31 cellular contexts compared by ENCODE assay signal in the genomic region with DNA sequence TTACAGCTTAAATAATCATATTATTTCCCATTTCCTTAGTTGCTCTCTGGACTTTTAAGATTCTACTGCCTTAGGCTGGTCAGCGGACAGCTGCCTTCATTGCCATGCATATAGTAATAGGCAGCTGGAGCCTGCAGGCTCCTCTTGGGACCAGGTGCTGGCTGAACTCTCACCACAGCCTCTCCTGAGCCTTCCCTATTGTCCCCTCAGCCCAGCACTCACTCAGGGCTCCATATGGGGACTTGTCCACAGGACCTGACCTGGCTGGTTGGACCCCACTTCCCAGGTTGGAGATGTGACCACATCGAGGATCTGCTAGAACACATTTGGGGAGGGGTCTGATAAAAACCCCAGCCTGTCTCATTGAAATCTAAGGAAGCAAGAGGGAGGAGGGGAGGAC.
"Had no signal": no experiment of that assay in that cellular context is flagged by ENCODE, and none has a peak within 500 bp of the region (broad histone marks: within the 10 kb centered on the region; RNA-seq: fewer than 3 reads in every experiment).

No MANE protein-coding gene starts in this region.

- H3K4me1 Mint-ChIP-seq: naive thymus-derived CD8-positive, alpha-beta T cell; neural crest cell; stimulated activated effector memory CD8-positive, alpha-beta T cell treated with anti-CD3 and anti-CD28 coated beads, Interleukin-12 subunit alpha, Interleukin-12 subunit beta, amount 100 ng/mL, for 72 hours; stimulated activated naive CD8-positive, alpha-beta T cell treated with anti-CD3 and anti-CD28 coated beads, Interleukin-15, amount 100 ng/mL, for 72 hours had no signal

- H3K36me3 ChIP-seq: neutrophil, ovary, right lobe of liver, sigmoid colon, suprapubic skin, transverse colon, upper lobe of right lung, uterus had no signal

- H3K4me1 ChIP-seq: parathyroid adenoma, psoas muscle, right lobe of liver, sigmoid colon, suprapubic skin, testis, tibial artery, transverse colon, upper lobe of right lung, uterus had no signal

- H3K27me3 ChIP-seq: neutrophil, ovary, right lobe of liver, sigmoid colon, testis, tibial artery, transverse colon, upper lobe of right lung, uterus had no signal

- ATAC-seq: naive thymus-derived CD8-positive, alpha-beta T cell; natural killer cell treated with Interleukin-12 subunit alpha and Interleukin-12 subunit beta and Interleukin-15 and Interleukin-18, amount 100 ng/mL, for 72 hours; psoas muscle; right cardiac atrium; right lobe of liver; stimulated activated effector memory CD8-positive, alpha-beta T cell treated with anti-CD3 and anti-CD28 coated beads, Interleukin-12 subunit alpha, Interleukin-12 subunit beta, amount 100 ng/mL, for 72 hours; stimulated activated naive CD8-positive, alpha-beta T cell treated with anti-CD3 and anti-CD28 coated beads, Interleukin-15, amount 100 ng/mL, for 72 hours; stimulated activated naive CD8-positive, alpha-beta T cell treated with anti-CD3 and anti-CD28 coated beads, Interleukin-15, Interleukin-2, amounts not matched to agents 100 U/mL and 50 U/mL, for 24 hours; upper lobe of right lung had no signal

- DNase-seq: naive thymus-derived CD8-positive, alpha-beta T cell; nephron progenitor cell; nucleus accumbens; ovary; posterior cingulate gyrus; psoas muscle; right cardiac atrium; right lobe of liver; sigmoid colon; small intestine; stimulated activated CD4-positive, alpha-beta T cell treated with anti-CD3 and anti-CD28 coated beads, Interleukin-15, amount 100 ng/mL, for 24 hours; stimulated activated CD4-positive, alpha-beta T cell treated with anti-CD3 and anti-CD28 coated beads, Interleukin-2, amount 100 ng/mL, for 24 hours; stimulated activated CD4-positive, alpha-beta T cell treated with anti-CD3 and anti-CD28 coated beads, Interleukin-2, amount 100 ng/mL, for 48 hours; stimulated activated CD4-positive, alpha-beta T cell treated with anti-CD3 and anti-CD28 coated beads, Interleukin-4, amount 100 ng/mL, for 24 hours; stimulated activated naive CD4-positive, alpha-beta T cell; stimulated activated naive CD8-positive, alpha-beta T cell treated with anti-CD3 and anti-CD28 coated beads, Interleukin-15, amount 100 ng/mL, for 72 hours; stimulated activated naive CD8-positive, alpha-beta T cell treated with anti-CD3 and anti-CD28 coated beads, Interleukin-15, Interleukin-2, amounts not matched to agents 100 U/mL and 50 U/mL, for 24 hours; substantia nigra; testis; tibial artery; transverse colon; upper lobe of right lung; uterus had no signal

- H3K36me3 Mint-ChIP-seq: stimulated activated effector memory CD8-positive, alpha-beta T cell treated with anti-CD3 and anti-CD28 coated beads, Interleukin-12 subunit alpha, Interleukin-12 subunit beta, amount 100 ng/mL, for 72 hours had no signal

- FAIRE-seq: small intestine had no signal

- H3K27me3 Mint-ChIP-seq: natural killer cell treated with Interleukin-12 subunit alpha and Interleukin-12 subunit beta and Interleukin-15 and Interleukin-18, amount 100 ng/mL, for 72 hours; progenitor cell of endocrine pancreas had no signal

- H3K27ac Mint-ChIP-seq: naive thymus-derived CD8-positive, alpha-beta T cell; nephron progenitor cell; progenitor cell of endocrine pancreas; stimulated activated effector memory CD8-positive, alpha-beta T cell treated with anti-CD3 and anti-CD28 coated beads, Interleukin-12 subunit alpha, Interleukin-12 subunit beta, amount 100 ng/mL, for 72 hours; stimulated activated naive CD8-positive, alpha-beta T cell treated with anti-CD3 and anti-CD28 coated beads, Interleukin-15, amount 100 ng/mL, for 72 hours; type B pancreatic cell had no signal

- H3K4me3 Mint-ChIP-seq: naive thymus-derived CD8-positive, alpha-beta T cell; natural killer cell treated with Interleukin-12 subunit alpha and Interleukin-12 subunit beta and Interleukin-15 and Interleukin-18, amount 100 ng/mL, for 72 hours; nephron progenitor cell; neural crest cell; stimulated activated effector memory CD8-positive, alpha-beta T cell treated with anti-CD3 and anti-CD28 coated beads, Interleukin-12 subunit alpha, Interleukin-12 subunit beta, amount 100 ng/mL, for 72 hours; stimulated activated naive CD8-positive, alpha-beta T cell treated with anti-CD3 and anti-CD28 coated beads, Interleukin-15, amount 100 ng/mL, for 72 hours; type B pancreatic cell had no signal

- H3K4me3 ChIP-seq: ovary, psoas muscle, right lobe of liver, sigmoid colon, suprapubic skin, testis, tibial artery, transverse colon, upper lobe of right lung, uterus had no signal

- H3K9me3 ChIP-seq: neutrophil, ovary, psoas muscle, right lobe of liver, sigmoid colon, suprapubic skin, testis, tibial artery, transverse colon, upper lobe of right lung, uterus had no signal
